In genomic region chr2:190533175-190533967, GRCh38 we compare ENCODE assay signal across 8 cellular contexts. TPM values are rescaled to one million over a fixed set of nuclear protein-coding genes. Genes with fewer than 3 reads are reported as not detected.
DNase-seq lines count a peak whose midpoint lies in the region; ATAC-seq lines count a peak whose summit lies in the region.

No MANE protein-coding gene starts in this region.

- no peaks in the 10 kb centered on the region for H3K27me3 Mint-ChIP-seq in central memory CD8-positive, alpha-beta T cell
- H3K27me3 Mint-ChIP-seq in naive thymus-derived CD8-positive, alpha-beta T cell: no peaks in the 10 kb centered on the region

- no peak for ATAC-seq in central memory CD8-positive, alpha-beta T cell (replicated peaks; ENCODE audit: extremely low read depth, poor library complexity, severe bottlenecking)
- ATAC-seq in naive thymus-derived CD8-positive, alpha-beta T cell: no peak
- ATAC-seq in GM19035 (IDR thresholded peaks at IDR 0.05; ENCODE audit: unreplicated experiment) (no peak), HG02884 (IDR thresholded peaks at IDR 0.05; ENCODE audit: unreplicated experiment) (no peak)

- DNase-seq in Daoy (ENCODE audit: low read depth) (peak; percentile 45), MV-4-11 (lab: John Stamatoyannopoulos, UW) (peak; percentile 27), NCI-H2029 (lab: John Stamatoyannopoulos, UW) (no peak), HuH-7 (ENCODE audit: low spot score) (no peak)
- DNase-seq in central memory CD8-positive, alpha-beta T cell (ENCODE audit: low spot score in 2 of 2): no peak
- DNase-seq in naive thymus-derived CD8-positive, alpha-beta T cell: peak in 1 of 10 donors; percentile 8

- peaks cover 12% of the 10 kb centered on the region for H3K36me3 Mint-ChIP-seq in central memory CD8-positive, alpha-beta T cell (ENCODE audit: insufficient read depth)
- peaks cover 3 to 12% (median 5%) of the 10 kb centered on the region in 3 donors for H3K36me3 Mint-ChIP-seq in naive thymus-derived CD8-positive, alpha-beta T cell

- H3K27ac Mint-ChIP-seq in central memory CD8-positive, alpha-beta T cell (ENCODE audit: low read depth): peak overlapping the region; percentile 99
- peak overlapping the region; percentile 98 to 100 (median 100) for H3K27ac Mint-ChIP-seq in naive thymus-derived CD8-positive, alpha-beta T cell

- POLR2A ChIA-PET in naive thymus-derived CD8-positive, alpha-beta T cell (lab: Charles Lee): interaction anchor here (0.8 to 4.7 kb wide), 18 partner anchors 9 to 1144 kb away, joined by 3 to 99 read pairs (median 4); partner anchors contain the start of genes HIBCH, MFSD6, NAB1 and NABP1

- H3K4me1 Mint-ChIP-seq in central memory CD8-positive, alpha-beta T cell: peaks cover 42% of the 10 kb centered on the region
- peaks cover 29 to 69% (median 64%) of the 10 kb centered on the region in 4 donors for H3K4me1 Mint-ChIP-seq in naive thymus-derived CD8-positive, alpha-beta T cell

- no peaks in the 10 kb centered on the region for H3K9me3 Mint-ChIP-seq in central memory CD8-positive, alpha-beta T cell
- peaks cover 0 to 18% (median 12%) of the 10 kb centered on the region in 9 donors for H3K9me3 Mint-ChIP-seq in naive thymus-derived CD8-positive, alpha-beta T cell

- H3K4me3 Mint-ChIP-seq in central memory CD8-positive, alpha-beta T cell: peak overlapping the region; percentile 95
- peak overlapping the region; percentile 92 to 99 (median 98) for H3K4me3 Mint-ChIP-seq in naive thymus-derived CD8-positive, alpha-beta T cell

RNA-seq across cellular contexts. Expression of gene NEMP2, which starts 1.2 kb away (rescaled TPM):
- 6.7 and 20.0 TPM in 2 replicates for total RNA-seq in Daoy (2014; rRNA removed; shearing (Covaris generic))
- total RNA-seq in naive thymus-derived CD8-positive, alpha-beta T cell: 10 to 100 TPM; 23.4 TPM
- 10 to 100 TPM; 10.0 to 13.4 (median 12.1) TPM for polyA plus RNA-seq in naive thymus-derived CD8-positive, alpha-beta T cell

Comparison
In these comparisons a context has a peak if more than half of its experiments do, and no peak if none do; other contexts are left out.
1. DNase-seq: peak in Daoy (single experiment) and MV-4-11 (single experiment); none in central memory CD8-positive, alpha-beta T cell (0 of 2), NCI-H2029 (single experiment) and HuH-7 (single experiment).